ENCODE assay signal across 29 cellular contexts in genomic region chr7:78803471-78803870, GRCh38.
"Had no signal": no experiment of that assay in that cellular context is flagged by ENCODE, and none has a peak within 500 bp of the region (broad histone marks: within the 10 kb centered on the region; RNA-seq: fewer than 3 reads in every experiment).

No MANE protein-coding gene starts in this region.

- H3K27ac ChIP-seq: adrenal gland, body of pancreas, brain microvascular endothelial cell, breast epithelium, VCaP had no signal

- DNase-seq: activated B cell treated with CpG ODN at 0.5 μM for 24 hours; activated CD4-positive, alpha-beta memory T cell treated with anti-CD3 and anti-CD28 coated beads for 36 hours; activated CD4-positive, alpha-beta T cell treated with anti-CD3 and anti-CD28 coated beads for 4 hours; activated CD4-positive, alpha-beta T cell treated with anti-CD3 and anti-CD28 coated beads, Interleukin-2, amount 10 ng/mL, durations not matched to agents 24 days and 14 days; activated CD4-positive, alpha-beta T cell treated with anti-CD3 and anti-CD28 coated beads, Interleukin-2, amount 50 U/mL, for 1 hour; activated CD4-positive, alpha-beta T cell treated with anti-CD3 and anti-CD28 coated beads, Interleukin-2, amount 50 U/mL, for 4 hours; activated CD4-positive, CD25-positive, alpha-beta regulatory T cell treated with anti-CD3 and anti-CD28 coated beads, Interleukin-2, amount 50 U/mL, for 72 hours; activated CD8-positive, alpha-beta memory T cell treated with anti-CD3 and anti-CD28 coated beads, Interleukin-2, amount 50 U/mL, for 4 hours; activated CD8-positive, alpha-beta T cell treated with anti-CD3 and anti-CD28 coated beads for 36 hours; activated effector memory CD4-positive, alpha-beta T cell treated with anti-CD3 and anti-CD28 coated beads, Interleukin-2, amount 50 U/mL, for 16 hours; activated gamma-delta T cell treated with Interleukin-2 at 50 U/mL for 16 hours; activated naive CD4-positive, alpha-beta T cell; activated naive CD4-positive, alpha-beta T cell treated with anti-CD3 and anti-CD28 coated beads for 36 hours; activated naive CD4-positive, alpha-beta T cell treated with anti-CD3 and anti-CD28 coated beads, Interleukin-2, amount 50 U/mL, for 16 hours; activated naive CD8-positive, alpha-beta T cell treated with anti-CD3 and anti-CD28 coated beads for 36 hours; activated T-cell treated with anti-CD3 and anti-CD28 coated beads for 4 hours; activated T-cell treated with anti-CD3 and anti-CD28 coated beads, Interleukin-2, amount 50 U/mL, for 1 hour; activated T-cell treated with anti-CD3 and anti-CD28 coated beads, Interleukin-2, amount 50 U/mL, for 4 hours; activated T-cell treated with anti-CD3 and anti-CD28 coated beads, Interleukin-2, amount 50 U/mL, for 72 hours; adrenal gland; amniotic stem cell; aorta; body of pancreas; brain microvascular endothelial cell; central memory CD4-positive, alpha-beta T cell; T-helper 2 cell; T-helper 9 cell had no signal

- H3K4me3 ChIP-seq: adrenal gland, body of pancreas, breast epithelium had no signal

- H3K9me3 ChIP-seq: adrenal gland, body of pancreas had no signal

- H3K4me1 ChIP-seq: adrenal gland, body of pancreas, breast epithelium had no signal

- H3K36me3 ChIP-seq: adrenal gland, brain microvascular endothelial cell, breast epithelium had no signal

- H3K27me3 ChIP-seq: adrenal gland, body of pancreas, brain microvascular endothelial cell, breast epithelium had no signal
